22 cellular contexts compared by ENCODE assay signal in genomic region chr9:131259432-131259885, GRCh38. TPM values are rescaled to one million over a fixed set of nuclear protein-coding genes. Genes with fewer than 3 reads are reported as not detected.
DNase-seq lines count a peak whose midpoint lies in the region; ATAC-seq and TF ChIP-seq lines count a peak whose summit lies in the region.
"Had no signal": no experiment of that assay in that cellular context is flagged by ENCODE, and none has a peak within 500 bp of the region (broad histone marks: within the 10 kb centered on the region; RNA-seq: fewer than 3 reads in every experiment).

No MANE protein-coding gene starts in this region.

- no peak for ATAC-seq in central memory CD8-positive, alpha-beta T cell (replicated peaks; ENCODE audit: extremely low read depth, poor library complexity, severe bottlenecking)
- no peak for ATAC-seq in gastrocnemius medialis
- no peak for ATAC-seq in GM21619 (IDR thresholded peaks at IDR 0.05; ENCODE audit: unreplicated experiment)
- ATAC-seq in activated CD8-positive, alpha-beta memory T cell treated with anti-CD3 and anti-CD28 coated beads, Interleukin-2, amount 10 ng/mL, durations not matched to agents 7 days and 5 days = no peak
- ATAC-seq: A549 had no signal

- H3K27me3 ChIP-seq in CD8-positive, alpha-beta memory T cell (ENCODE audit: insufficient read depth, low read length, poor library complexity, severe bottlenecking) = no peaks in the 10 kb centered on the region
- H3K27me3 ChIP-seq in neural progenitor cell = no peaks in the 10 kb centered on the region
- H3K27me3 ChIP-seq in gastrocnemius medialis = no peaks in the 10 kb centered on the region

- H4K20me1 ChIP-seq in neural progenitor cell (ENCODE audit: low read depth) = no peaks in the 10 kb centered on the region

- no peak overlapping the region for H3K4me2 ChIP-seq in neural progenitor cell
- H3K4me2 ChIP-seq: A549 had no signal

- intact Hi-C loops in activated CD4-positive, alpha-beta memory T cell treated with anti-CD3 and anti-CD28 coated beads for 36 hours (cut with micrococcal nuclease) = no loop called here
- intact Hi-C loops in gastrocnemius medialis (cut with DNase I; ENCODE audit: low total_unique reads) = no loop called here

- TF ChIP-seq CTCF in neural progenitor cell (IDR thresholded peaks at IDR 0.05) = no peak
- TF ChIP-seq CTCF in gastrocnemius medialis (IDR thresholded peaks at IDR 0.05 in 4 of 5, conservative IDR thresholded peaks at IDR 0.05 in 1 of 5) = no peak

- no peaks in the 10 kb centered on the region for H3K9me3 ChIP-seq in CD8-positive, alpha-beta memory T cell (ENCODE audit: low read length)
- H3K9me3 ChIP-seq in neural progenitor cell (ENCODE audit: low read depth) = no peaks in the 10 kb centered on the region
- no peaks in the 10 kb centered on the region for H3K9me3 ChIP-seq in gastrocnemius medialis
- H3K9me3 ChIP-seq: A549 had no signal

- H3K4me3 Mint-ChIP-seq in activated CD4-positive, alpha-beta memory T cell treated with anti-CD3 and anti-CD28 coated beads, Interleukin-2, amount 10 ng/mL, durations not matched to agents 7 days and 5 days = no peak overlapping the region
- no peak overlapping the region for H3K4me3 Mint-ChIP-seq in activated CD4-positive, alpha-beta memory T cell treated with anti-CD3 and anti-CD28 coated beads for 36 hours
- H3K4me3 Mint-ChIP-seq in CD8-positive, alpha-beta memory T cell = no peak overlapping the region
- no peak overlapping the region for H3K4me3 Mint-ChIP-seq in central memory CD8-positive, alpha-beta T cell
- no peak overlapping the region for H3K4me3 Mint-ChIP-seq in neural progenitor cell
- no peak overlapping the region for H3K4me3 Mint-ChIP-seq in activated CD8-positive, alpha-beta memory T cell treated with anti-CD3 and anti-CD28 coated beads, Interleukin-2, amount 10 ng/mL, durations not matched to agents 7 days and 5 days

- POLR2A ChIA-PET in activated CD4-positive, alpha-beta memory T cell treated with anti-CD3 and anti-CD28 coated beads, Interleukin-2, amount 10 ng/mL, durations not matched to agents 7 days and 5 days (lab: Charles Lee) = interaction anchor here (11.8 kb wide), 1 partner anchor 11 kb away, joined by 557 read pairs; the partner anchor contains the start of gene FAM78A
- POLR2A ChIA-PET in activated CD4-positive, alpha-beta memory T cell treated with anti-CD3 and anti-CD28 coated beads for 36 hours (lab: Charles Lee) = interaction anchor here (0.9 kb wide), 1 partner anchor 10 kb away, joined by 3 read pairs; no protein-coding TSS in a partner anchor
- POLR2A ChIA-PET in CD8-positive, alpha-beta memory T cell (lab: Charles Lee) = interaction anchor here (0.5 to 11.7 kb wide), 2 partner anchors 11 to 1095 kb away, joined by 4 to 300 read pairs; partner anchors contain the start of genes FAM78A and SETX

- CTCF ChIA-PET in activated CD4-positive, alpha-beta memory T cell treated with anti-CD3 and anti-CD28 coated beads, Interleukin-2, amount 10 ng/mL, durations not matched to agents 7 days and 5 days (lab: Charles Lee) = no interaction called here
- CTCF ChIA-PET in activated CD4-positive, alpha-beta memory T cell treated with anti-CD3 and anti-CD28 coated beads for 36 hours (lab: Charles Lee) = interaction anchor here (9.7 kb wide), 1 partner anchor 12 kb away, joined by 109 read pairs; the partner anchor contains the start of gene FAM78A
- CTCF ChIA-PET in CD8-positive, alpha-beta memory T cell (lab: Charles Lee) = interaction anchor here (0.9 to 15.5 kb wide), 2 partner anchors 10 to 39 kb away, joined by 3 to 248 read pairs; partner anchors contain the start of gene FAM78A
- CTCF ChIA-PET in activated CD8-positive, alpha-beta memory T cell treated with anti-CD3 and anti-CD28 coated beads, Interleukin-2, amount 10 ng/mL, durations not matched to agents 7 days and 5 days (lab: Charles Lee) = interaction anchor here (9.6 kb wide), 1 partner anchor 12 kb away, joined by 177 read pairs; the partner anchor contains the start of gene FAM78A

- H3K4me3 ChIP-seq in CD8-positive, alpha-beta memory T cell (ENCODE audit: low read length) = no peak overlapping the region
- H3K4me3 ChIP-seq in neural progenitor cell = no peak overlapping the region
- H3K4me3 ChIP-seq in gastrocnemius medialis = no peak overlapping the region
- H3K4me3 ChIP-seq: A549 had no signal

- H3K36me3 Mint-ChIP-seq in activated CD4-positive, alpha-beta memory T cell treated with anti-CD3 and anti-CD28 coated beads, Interleukin-2, amount 10 ng/mL, durations not matched to agents 7 days and 5 days (ENCODE audit: low read depth) = peaks cover 67% of the 10 kb centered on the region
- H3K36me3 Mint-ChIP-seq in activated CD4-positive, alpha-beta memory T cell treated with anti-CD3 and anti-CD28 coated beads for 36 hours = peaks cover 30% of the 10 kb centered on the region
- H3K36me3 Mint-ChIP-seq in CD8-positive, alpha-beta memory T cell = peaks cover 0 to 64% (median 4%) of the 10 kb centered on the region in 3 donors
- peaks cover 65% of the 10 kb centered on the region for H3K36me3 Mint-ChIP-seq in central memory CD8-positive, alpha-beta T cell (ENCODE audit: insufficient read depth)
- H3K36me3 Mint-ChIP-seq in neural progenitor cell = no peaks in the 10 kb centered on the region
- H3K36me3 Mint-ChIP-seq in activated CD8-positive, alpha-beta memory T cell treated with anti-CD3 and anti-CD28 coated beads, Interleukin-2, amount 10 ng/mL, durations not matched to agents 7 days and 5 days = peaks cover 32% of the 10 kb centered on the region

- no peak overlapping the region for H3K9ac ChIP-seq in neural progenitor cell

- H3K79me2 ChIP-seq in neural progenitor cell (ENCODE audit: low read depth) = no peaks in the 10 kb centered on the region

- peaks cover 79% of the 10 kb centered on the region for H3K4me1 ChIP-seq in CD8-positive, alpha-beta memory T cell (ENCODE audit: insufficient read depth, low read length)
- H3K4me1 ChIP-seq in neural progenitor cell = peaks cover 14% of the 10 kb centered on the region
- H3K4me1 ChIP-seq in gastrocnemius medialis = peaks cover 35 to 39% of the 10 kb centered on the region in 2 donors

- no peaks in the 10 kb centered on the region for H3K9me3 Mint-ChIP-seq in activated CD4-positive, alpha-beta memory T cell treated with anti-CD3 and anti-CD28 coated beads, Interleukin-2, amount 10 ng/mL, durations not matched to agents 7 days and 5 days
- H3K9me3 Mint-ChIP-seq in activated CD4-positive, alpha-beta memory T cell treated with anti-CD3 and anti-CD28 coated beads for 36 hours = no peaks in the 10 kb centered on the region
- no peaks in the 10 kb centered on the region for H3K9me3 Mint-ChIP-seq in CD8-positive, alpha-beta memory T cell
- no peaks in the 10 kb centered on the region for H3K9me3 Mint-ChIP-seq in central memory CD8-positive, alpha-beta T cell
- no peaks in the 10 kb centered on the region for H3K9me3 Mint-ChIP-seq in neural progenitor cell
- no peaks in the 10 kb centered on the region for H3K9me3 Mint-ChIP-seq in activated CD8-positive, alpha-beta memory T cell treated with anti-CD3 and anti-CD28 coated beads, Interleukin-2, amount 10 ng/mL, durations not matched to agents 7 days and 5 days (ENCODE audit: low read depth)

- peaks cover 48% of the 10 kb centered on the region for H3K36me3 ChIP-seq in CD8-positive, alpha-beta memory T cell (ENCODE audit: insufficient read depth, low read length)
- H3K36me3 ChIP-seq in neural progenitor cell (no peaks in the 10 kb centered on the region), gastrocnemius medialis (peaks cover 0 to 19% of the 10 kb centered on the region in 2 donors)

- in situ Hi-C loops in gastrocnemius medialis (cut with MboI; ENCODE audit: low sequenced_read_pairs in 4 of 4) = no loop called here

- peak overlapping the region; percentile 32 for H3K27ac Mint-ChIP-seq in activated CD4-positive, alpha-beta memory T cell treated with anti-CD3 and anti-CD28 coated beads, Interleukin-2, amount 10 ng/mL, durations not matched to agents 7 days and 5 days
- H3K27ac Mint-ChIP-seq in activated CD4-positive, alpha-beta memory T cell treated with anti-CD3 and anti-CD28 coated beads for 36 hours = no peak overlapping the region
- H3K27ac Mint-ChIP-seq in CD8-positive, alpha-beta memory T cell = peak overlapping the region in 6 of 8 donors; percentile 12 to 87 (median 70)
- peak overlapping the region; percentile 38 for H3K27ac Mint-ChIP-seq in central memory CD8-positive, alpha-beta T cell (ENCODE audit: low read depth)
- peak overlapping the region; percentile 17 for H3K27ac Mint-ChIP-seq in neural progenitor cell
- H3K27ac Mint-ChIP-seq in activated CD8-positive, alpha-beta memory T cell treated with anti-CD3 and anti-CD28 coated beads, Interleukin-2, amount 10 ng/mL, durations not matched to agents 7 days and 5 days = no peak overlapping the region

- no peak for TF ChIP-seq POLR2A in gastrocnemius medialis (IDR thresholded peaks at IDR 0.05)

- H3K4me1 Mint-ChIP-seq in activated CD4-positive, alpha-beta memory T cell treated with anti-CD3 and anti-CD28 coated beads, Interleukin-2, amount 10 ng/mL, durations not matched to agents 7 days and 5 days = peaks cover 65% of the 10 kb centered on the region
- H3K4me1 Mint-ChIP-seq in activated CD4-positive, alpha-beta memory T cell treated with anti-CD3 and anti-CD28 coated beads for 36 hours (ENCODE audit: low read depth) = peaks cover 49% of the 10 kb centered on the region
- H3K4me1 Mint-ChIP-seq in CD8-positive, alpha-beta memory T cell = peaks cover 50 to 74% (median 63%) of the 10 kb centered on the region in 3 donors
- peaks cover 51% of the 10 kb centered on the region for H3K4me1 Mint-ChIP-seq in central memory CD8-positive, alpha-beta T cell
- peaks cover 19% of the 10 kb centered on the region for H3K4me1 Mint-ChIP-seq in neural progenitor cell
- H3K4me1 Mint-ChIP-seq in activated CD8-positive, alpha-beta memory T cell treated with anti-CD3 and anti-CD28 coated beads, Interleukin-2, amount 10 ng/mL, durations not matched to agents 7 days and 5 days = peaks cover 57% of the 10 kb centered on the region

- DNase-seq in activated CD4-positive, alpha-beta memory T cell treated with anti-CD3 and anti-CD28 coated beads, Interleukin-2, amount 10 ng/mL, durations not matched to agents 7 days and 5 days = no peak
- no peak for DNase-seq in activated CD4-positive, alpha-beta memory T cell treated with anti-CD3 and anti-CD28 coated beads for 36 hours
- no peak for DNase-seq in CD8-positive, alpha-beta memory T cell
- no peak for DNase-seq in central memory CD8-positive, alpha-beta T cell (ENCODE audit: low spot score in 2 of 2)
- DNase-seq in neural progenitor cell (ENCODE audit: low spot score) (no peak), gastrocnemius medialis (no peak)
- no peak for DNase-seq in activated CD8-positive, alpha-beta memory T cell treated with anti-CD3 and anti-CD28 coated beads, Interleukin-2, amount 10 ng/mL, durations not matched to agents 7 days and 5 days
- DNase-seq: activated gamma-delta T cell treated with Interleukin-2 at 50 U/mL for 16 hours, DMS53, foreskin fibroblast, IMR-90, mesendoderm, MM.1S, NCI-H1694 treated with DMSO at 0.1 percent for 48 hours, NCI-H748 treated with DMSO at 0.1 percent for 48 hours, OCI-M1, SHP77 treated with DMSO at 0.1 percent for 48 hours had no signal

- H3F3A ChIP-seq in neural progenitor cell (ENCODE audit: low read depth) = no peaks in the 10 kb centered on the region

- no peaks in the 10 kb centered on the region for H3K27me3 Mint-ChIP-seq in activated CD4-positive, alpha-beta memory T cell treated with anti-CD3 and anti-CD28 coated beads, Interleukin-2, amount 10 ng/mL, durations not matched to agents 7 days and 5 days
- H3K27me3 Mint-ChIP-seq in activated CD4-positive, alpha-beta memory T cell treated with anti-CD3 and anti-CD28 coated beads for 36 hours = no peaks in the 10 kb centered on the region
- H3K27me3 Mint-ChIP-seq in CD8-positive, alpha-beta memory T cell = no peaks in the 10 kb centered on the region
- H3K27me3 Mint-ChIP-seq in central memory CD8-positive, alpha-beta T cell = no peaks in the 10 kb centered on the region
- H3K27me3 Mint-ChIP-seq in neural progenitor cell (ENCODE audit: insufficient read depth, low read depth) = peaks cover 5% of the 10 kb centered on the region
- H3K27me3 Mint-ChIP-seq in activated CD8-positive, alpha-beta memory T cell treated with anti-CD3 and anti-CD28 coated beads, Interleukin-2, amount 10 ng/mL, durations not matched to agents 7 days and 5 days = no peaks in the 10 kb centered on the region

- H2AFZ ChIP-seq in neural progenitor cell (replicated peaks) = no peak overlapping the region

- no peak overlapping the region for H3K27ac ChIP-seq in CD8-positive, alpha-beta memory T cell (ENCODE audit: low read depth, low read length)
- H3K27ac ChIP-seq in neural progenitor cell = no peak overlapping the region
- H3K27ac ChIP-seq in gastrocnemius medialis = peak overlapping the region in 1 of 4 donors; percentile 3
- H3K27ac ChIP-seq: A549, C4-2B, epithelial cell of prostate had no signal

RNA-seq across cellular contexts. Expression of gene FAM78A, which starts 16.9 kb away (rescaled TPM):
- total RNA-seq in activated CD4-positive, alpha-beta memory T cell treated with anti-CD3 and anti-CD28 coated beads, Interleukin-2, amount 10 ng/mL, durations not matched to agents 7 days and 5 days = 10 to 100 TPM; 86.5 to 88.7 TPM
- total RNA-seq in activated CD4-positive, alpha-beta memory T cell treated with anti-CD3 and anti-CD28 coated beads for 36 hours = 10 to 100 TPM; 34.0 to 36.2 TPM
- total RNA-seq in CD8-positive, alpha-beta memory T cell = 10 to 100 TPM; 43.6 to 44.4 TPM
- polyA plus RNA-seq in CD8-positive, alpha-beta memory T cell = 27.6 TPM
- total RNA-seq in neural progenitor cell (ENCODE audit: low replicate concordance) (0.32 and 1.5 TPM in 2 replicates), gastrocnemius medialis (10 to 100 TPM in 2 of 4 donors, 1 to 10 TPM in 2; 3.6 to 16.0 (median 10.1) TPM)
- total RNA-seq in activated CD8-positive, alpha-beta memory T cell treated with anti-CD3 and anti-CD28 coated beads, Interleukin-2, amount 10 ng/mL, durations not matched to agents 7 days and 5 days = 10 to 100 TPM; 76.8 to 80.0 TPM

RNA-seq across cellular contexts. Expression of gene PLPP7, which starts 30.1 kb away (rescaled TPM):
- not detected for total RNA-seq in activated CD4-positive, alpha-beta memory T cell treated with anti-CD3 and anti-CD28 coated beads, Interleukin-2, amount 10 ng/mL, durations not matched to agents 7 days and 5 days
- total RNA-seq in activated CD4-positive, alpha-beta memory T cell treated with anti-CD3 and anti-CD28 coated beads for 36 hours = not detected
- total RNA-seq in CD8-positive, alpha-beta memory T cell = not detected
- not detected for polyA plus RNA-seq in CD8-positive, alpha-beta memory T cell
- total RNA-seq in neural progenitor cell (ENCODE audit: low replicate concordance) (5.4 and 11.5 TPM in 2 replicates), gastrocnemius medialis (100 to 1,000 TPM; 110 to 395 (median 184) TPM)
- total RNA-seq in activated CD8-positive, alpha-beta memory T cell treated with anti-CD3 and anti-CD28 coated beads, Interleukin-2, amount 10 ng/mL, durations not matched to agents 7 days and 5 days = not detected
- total RNA-seq: T-helper 2 cell treated with Interferon-gamma antibody and Interleukin-4, amounts not matched to agents 100 ng/mL and 5 ng/mL, for 36 hours had no signal

Comparison
In these comparisons a context has a peak if more than half of its experiments do, and no peak if none do; other contexts are left out.
1. H3K27ac Mint-ChIP-seq: peak in activated CD4-positive, alpha-beta memory T cell treated with anti-CD3 and anti-CD28 coated beads, Interleukin-2, amount 10 ng/mL, durations not matched to agents 7 days and 5 days (single experiment), CD8-positive, alpha-beta memory T cell (6 of 8), central memory CD8-positive, alpha-beta T cell (single experiment) and neural progenitor cell (single experiment); none in activated CD4-positive, alpha-beta memory T cell treated with anti-CD3 and anti-CD28 coated beads for 36 hours (single experiment) and activated CD8-positive, alpha-beta memory T cell treated with anti-CD3 and anti-CD28 coated beads, Interleukin-2, amount 10 ng/mL, durations not matched to agents 7 days and 5 days (single experiment).